ENCODE assay signal across 8 cellular contexts in genomic region chr4:9153008-9153570, GRCh38. TPM values are rescaled to one million over a fixed set of nuclear protein-coding genes. Genes with fewer than 3 reads are reported as not detected.
DNase-seq lines count a peak whose midpoint lies in the region; ATAC-seq lines count a peak whose summit lies in the region.
"Not testable (repeated sequence)": the region's sequence is repeated elsewhere in the genome, so short reads cannot be mapped to it uniquely, and the experiment has no call there.

No MANE protein-coding gene starts in this region.

- H3K4me2 ChIP-seq in BLaER1 treated with 17β-estradiol and CSF1 and Interleukin-3, amounts not matched to agents 10 nM and 100 nM: peak overlapping the region; percentile 81 to 95 (median 90)

- peak; percentile 100 for ATAC-seq in GM21723 (IDR thresholded peaks at IDR 0.05; ENCODE audit: unreplicated experiment)

- DNase-seq in NAMALWA (ENCODE audit: low spot score) (peak; percentile 93), SKM-1 treated with dmso at 0.1 percent for 144 hours (lab: John Stamatoyannopoulos, UW; ENCODE audit: unreplicated experiment) (peak; percentile 97), fibroblast of peridontal ligament (ENCODE audit: extremely low read depth) (peak; percentile 96), mucosa of gallbladder (ENCODE audit: low spot score) (peak; percentile 99)
- DNase-seq in activated naive CD4-positive, alpha-beta T cell treated with Interleukin-2 at 50 U/mL for 16 hours: peak; percentile 98
- peak; percentile 85 for DNase-seq in stimulated activated CD8-positive, alpha-beta memory T cell treated with anti-CD3 and anti-CD28 coated beads, Interleukin-12 subunit alpha, Interleukin-12 subunit beta, amount 100 ng/mL, for 24 hours (ENCODE audit: extremely low read depth)

- H3K27ac ChIP-seq in BLaER1 treated with 17β-estradiol and CSF1 and Interleukin-3, amounts not matched to agents 10 nM and 100 nM: peak overlapping the region; percentile 78 to 97 (median 92)

- peak overlapping the region; percentile 71 to 82 (median 77) for H3K4me3 ChIP-seq in BLaER1 treated with 17β-estradiol and CSF1 and Interleukin-3, amounts not matched to agents 10 nM and 100 nM

- H3K4me1 ChIP-seq in BLaER1 treated with 17β-estradiol and CSF1 and Interleukin-3, amounts not matched to agents 10 nM and 100 nM: peaks cover 0 to 12% (median 7%) of the 10 kb centered on the region in 10 experiments; a peak in 10 of 20 replicates

- H3K36me3 ChIP-seq in BLaER1 treated with 17β-estradiol and CSF1 and Interleukin-3, amounts not matched to agents 10 nM and 100 nM: not testable (repeated sequence)

- H3K9me3 ChIP-seq in BLaER1 treated with 17β-estradiol and CSF1 and Interleukin-3, amounts not matched to agents 10 nM and 100 nM (replicated peaks in 1 of 11): not testable (repeated sequence)

- peak overlapping the region; percentile 85 to 96 (median 90) for H3K9ac ChIP-seq in BLaER1 treated with 17β-estradiol and CSF1 and Interleukin-3, amounts not matched to agents 10 nM and 100 nM

- not testable (repeated sequence) for H4K20me1 ChIP-seq in BLaER1 treated with 17β-estradiol and CSF1 and Interleukin-3, amounts not matched to agents 10 nM and 100 nM

- not testable (repeated sequence) for H3K27me3 ChIP-seq in BLaER1 treated with 17β-estradiol and CSF1 and Interleukin-3, amounts not matched to agents 10 nM and 100 nM

RNA-seq across cellular contexts. Expression of gene FAM90A26, which starts 17.1 kb away (rescaled TPM):
- total RNA-seq in mucosa of gallbladder: not detected

RNA-seq across cellular contexts. Expression of gene USP17L10, which starts 57.4 kb away (rescaled TPM):
- not detected for total RNA-seq in mucosa of gallbladder

Comparison
In these comparisons a context has a peak if more than half of its experiments do, and no peak if none do; other contexts are left out.
1. Peak in every context shown above with its lines: DNase-seq, ATAC-seq, H3K4me3 ChIP-seq and H3K27ac ChIP-seq.